2 cellular contexts compared by ENCODE assay signal in the genomic region with DNA sequence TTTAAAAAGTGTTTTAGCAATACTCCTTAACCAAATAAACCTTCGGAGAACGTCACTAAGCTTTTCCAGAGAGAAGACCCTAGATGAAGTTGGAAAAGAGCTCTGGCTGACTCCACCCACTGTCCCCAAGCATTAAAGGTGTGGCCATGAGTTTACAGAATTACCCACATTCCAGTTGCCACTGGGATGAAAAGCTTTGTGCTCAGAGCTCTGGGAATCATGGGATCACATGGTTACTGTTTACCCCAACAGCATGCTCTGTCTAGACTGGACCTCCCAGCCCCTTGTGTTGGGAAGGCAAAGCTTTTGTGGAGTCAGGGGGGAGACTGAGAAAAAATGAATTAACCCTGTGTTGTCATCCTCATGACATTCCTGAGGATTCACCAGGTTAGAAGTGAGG.
TF ChIP-seq lines count a peak whose summit lies in the region.

No MANE protein-coding gene starts in this region.

TF ChIP-seq in HepG2, 621 proteins besides CTCF, POLR2A, EP300 and RAD21:
- TF ChIP-seq SSRP1 (CRISPR knock-in tag; IDR thresholded peaks at IDR 0.05) (no peak), NKX3-1 (CRISPR knock-in tag; IDR thresholded peaks at IDR 0.05) (no peak), ZZZ3 (CRISPR knock-in tag; IDR thresholded peaks at IDR 0.05; ENCODE audit: borderline replicate concordance) (no peak), NAIF1 (CRISPR knock-in tag; IDR thresholded peaks at IDR 0.05; ENCODE audit: borderline replicate concordance) (no peak), MAF1 (CRISPR knock-in tag; IDR thresholded peaks at IDR 0.05; ENCODE audit: borderline replicate concordance) (no peak), ZNF337 (CRISPR knock-in tag; IDR thresholded peaks at IDR 0.05; ENCODE audit: borderline replicate concordance, low read depth) (no peak), LCORL (IDR thresholded peaks at IDR 0.05) (no peak), LCORL (CRISPR knock-in tag; IDR thresholded peaks at IDR 0.05) (no peak), KLF11 (CRISPR knock-in tag; IDR thresholded peaks at IDR 0.05) (no peak), PHB2 (IDR thresholded peaks at IDR 0.05; ENCODE audit: partially characterized antibody) (no peak), ZNF253 (CRISPR knock-in tag; IDR thresholded peaks at IDR 0.05; ENCODE audit: borderline replicate concordance) (no peak), CREB1 (IDR thresholded peaks at IDR 0.05) (no peak), CREB1 (CRISPR knock-in tag; IDR thresholded peaks at IDR 0.05) (no peak), MED8 (CRISPR knock-in tag; IDR thresholded peaks at IDR 0.05; ENCODE audit: insufficient replicate concordance) (no peak)
- TF ChIP-seq, protein P1, sequence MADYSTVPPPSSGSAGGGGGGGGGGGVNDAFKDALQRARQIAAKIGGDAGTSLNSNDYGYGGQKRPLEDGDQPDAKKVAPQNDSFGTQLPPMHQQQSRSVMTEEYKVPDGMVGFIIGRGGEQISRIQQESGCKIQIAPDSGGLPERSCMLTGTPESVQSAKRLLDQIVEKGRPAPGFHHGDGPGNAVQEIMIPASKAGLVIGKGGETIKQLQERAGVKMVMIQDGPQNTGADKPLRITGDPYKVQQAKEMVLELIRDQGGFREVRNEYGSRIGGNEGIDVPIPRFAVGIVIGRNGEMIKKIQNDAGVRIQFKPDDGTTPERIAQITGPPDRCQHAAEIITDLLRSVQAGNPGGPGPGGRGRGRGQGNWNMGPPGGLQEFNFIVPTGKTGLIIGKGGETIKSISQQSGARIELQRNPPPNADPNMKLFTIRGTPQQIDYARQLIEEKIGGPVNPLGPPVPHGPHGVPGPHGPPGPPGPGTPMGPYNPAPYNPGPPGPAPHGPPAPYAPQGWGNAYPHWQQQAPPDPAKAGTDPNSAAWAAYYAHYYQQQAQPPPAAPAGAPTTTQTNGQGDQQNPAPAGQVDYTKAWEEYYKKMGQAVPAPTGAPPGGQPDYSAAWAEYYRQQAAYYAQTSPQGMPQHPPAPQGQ (CRISPR knock-in tag; IDR thresholded peaks at IDR 0.05; ENCODE audit: borderline replicate concordance), result no peak
- TF ChIP-seq, protein P2, sequence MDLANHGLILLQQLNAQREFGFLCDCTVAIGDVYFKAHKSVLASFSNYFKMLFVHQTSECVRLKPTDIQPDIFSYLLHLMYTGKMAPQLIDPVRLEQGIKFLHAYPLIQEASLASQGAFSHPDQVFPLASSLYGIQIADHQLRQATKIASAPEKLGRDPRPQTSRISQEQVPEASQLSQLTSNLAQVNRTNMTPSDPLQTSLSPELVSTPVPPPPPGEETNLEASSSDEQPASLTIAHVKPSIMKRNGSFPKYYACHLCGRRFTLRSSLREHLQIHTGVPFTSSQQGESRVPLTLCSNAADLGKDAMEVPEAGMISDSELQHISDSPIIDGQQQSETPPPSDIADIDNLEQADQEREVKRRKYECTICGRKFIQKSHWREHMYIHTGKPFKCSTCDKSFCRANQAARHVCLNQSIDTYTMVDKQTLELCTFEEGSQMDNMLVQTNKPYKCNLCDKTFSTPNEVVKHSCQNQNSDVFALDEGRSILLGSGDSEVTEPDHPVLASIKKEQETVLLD (CRISPR knock-in tag; IDR thresholded peaks at IDR 0.05; ENCODE audit: low read depth), result no peak
- TF ChIP-seq, protein P3, sequence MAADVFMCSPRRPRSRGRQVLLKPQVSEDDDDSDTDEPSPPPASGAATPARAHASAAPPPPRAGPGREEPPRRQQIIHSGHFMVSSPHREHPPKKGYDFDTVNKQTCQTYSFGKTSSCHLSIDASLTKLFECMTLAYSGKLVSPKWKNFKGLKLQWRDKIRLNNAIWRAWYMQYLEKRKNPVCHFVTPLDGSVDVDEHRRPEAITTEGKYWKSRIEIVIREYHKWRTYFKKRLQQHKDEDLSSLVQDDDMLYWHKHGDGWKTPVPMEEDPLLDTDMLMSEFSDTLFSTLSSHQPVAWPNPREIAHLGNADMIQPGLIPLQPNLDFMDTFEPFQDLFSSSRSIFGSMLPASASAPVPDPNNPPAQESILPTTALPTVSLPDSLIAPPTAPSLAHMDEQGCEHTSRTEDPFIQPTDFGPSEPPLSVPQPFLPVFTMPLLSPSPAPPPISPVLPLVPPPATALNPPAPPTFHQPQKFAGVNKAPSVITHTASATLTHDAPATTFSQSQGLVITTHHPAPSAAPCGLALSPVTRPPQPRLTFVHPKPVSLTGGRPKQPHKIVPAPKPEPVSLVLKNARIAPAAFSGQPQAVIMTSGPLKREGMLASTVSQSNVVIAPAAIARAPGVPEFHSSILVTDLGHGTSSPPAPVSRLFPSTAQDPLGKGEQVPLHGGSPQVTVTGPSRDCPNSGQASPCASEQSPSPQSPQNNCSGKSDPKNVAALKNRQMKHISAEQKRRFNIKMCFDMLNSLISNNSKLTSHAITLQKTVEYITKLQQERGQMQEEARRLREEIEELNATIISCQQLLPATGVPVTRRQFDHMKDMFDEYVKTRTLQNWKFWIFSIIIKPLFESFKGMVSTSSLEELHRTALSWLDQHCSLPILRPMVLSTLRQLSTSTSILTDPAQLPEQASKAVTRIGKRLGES (CRISPR knock-in tag; IDR thresholded peaks at IDR 0.05; ENCODE audit: borderline replicate concordance), result no peak
- TF ChIP-seq, protein P4, sequence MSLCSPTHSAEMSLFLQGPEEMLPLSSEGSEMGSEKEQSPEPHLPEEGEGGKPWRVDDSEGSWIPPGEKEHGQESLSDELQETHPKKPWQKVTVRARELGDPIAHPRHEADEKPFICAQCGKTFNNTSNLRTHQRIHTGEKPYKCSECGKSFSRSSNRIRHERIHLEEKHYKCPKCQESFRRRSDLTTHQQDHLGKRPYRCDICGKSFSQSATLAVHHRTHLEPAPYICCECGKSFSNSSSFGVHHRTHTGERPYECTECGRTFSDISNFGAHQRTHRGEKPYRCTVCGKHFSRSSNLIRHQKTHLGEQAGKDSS (CRISPR knock-in tag; IDR thresholded peaks at IDR 0.05; ENCODE audit: borderline replicate concordance, low read depth), result no peak

TF ChIP-seq in GM12891, 5 proteins besides CTCF, POLR2A, EP300 and RAD21:
- no peak for TF ChIP-seq PAX5 (IDR thresholded peaks at IDR 0.05; ENCODE audit: insufficient read depth, low read length, severe bottlenecking)
- TF ChIP-seq POU2F2 (IDR thresholded peaks at IDR 0.05; ENCODE audit: low read depth, low read length), result no peak
- TF ChIP-seq TAF1 (IDR thresholded peaks at IDR 0.05; ENCODE audit: low read depth, low read length), result no peak
- no peak for TF ChIP-seq POLR2AphosphoS5 (IDR thresholded peaks at IDR 0.05; ENCODE audit: low read depth, low read length)
- no peak for TF ChIP-seq SPI1 (IDR thresholded peaks at IDR 0.05; ENCODE audit: low read depth, low read length)
